In the genomic region with DNA sequence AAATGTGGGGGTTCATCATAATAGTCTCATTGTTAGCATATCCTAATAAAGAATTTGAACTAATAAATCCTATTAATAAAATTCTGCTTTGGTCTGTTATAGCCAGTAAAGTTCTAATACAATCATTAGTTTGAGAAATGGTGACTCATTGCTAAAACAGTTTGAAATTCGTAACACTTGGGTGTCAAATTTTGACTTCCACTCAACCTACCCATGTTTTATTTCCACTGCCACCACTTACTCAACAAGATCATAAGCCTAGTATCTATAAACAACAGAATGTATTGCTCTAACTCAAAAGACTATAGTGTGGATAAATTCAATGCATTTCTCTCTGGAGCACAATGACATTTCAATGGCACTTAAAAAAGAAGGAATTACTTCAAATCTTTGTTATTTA, we compare ENCODE assay signal across 18 cellular contexts. TPM values are rescaled to one million over a fixed set of nuclear protein-coding genes. Genes with fewer than 3 reads are reported as not detected.
DNase-seq lines count a peak whose midpoint lies in the region; ATAC-seq, FAIRE-seq and TF ChIP-seq lines count a peak whose summit lies in the region.
"Had no signal": no experiment of that assay in that cellular context is flagged by ENCODE, and none has a peak within 500 bp of the region (broad histone marks: within the 10 kb centered on the region; RNA-seq: fewer than 3 reads in every experiment).

No MANE protein-coding gene starts in this region.

- H3K36me3 Mint-ChIP-seq in activated naive CD4-positive, alpha-beta T cell treated with anti-CD3 and anti-CD28 coated beads for 36 hours (ENCODE audit: low read depth) = peaks cover 47% of the 10 kb centered on the region
- peaks cover 78% of the 10 kb centered on the region for H3K36me3 Mint-ChIP-seq in WTC11

- no peak for DNase-seq in activated naive CD4-positive, alpha-beta T cell treated with anti-CD3 and anti-CD28 coated beads for 36 hours
- DNase-seq in activated naive CD4-positive, alpha-beta T cell treated with Interleukin-2 at 50 U/mL for 16 hours = no peak
- DNase-seq in GM23248 (peak; percentile 9), K562 (ENCODE audit: extremely low read depth in 1 of 4, low spot score in 3 of 4) (no peak), small intestine (no peak), ecto neural progenitor cell (ENCODE audit: low spot score) (no peak), WTC11 (ENCODE audit: low spot score) (no peak)
- DNase-seq: CD4-positive, alpha-beta T cell; DMS53; NCI-H1436 treated with DMSO at 0.1 percent for 48 hours; NCI-H2029 treated with DMSO at 0.1 percent for 48 hours; NCI-H2171 treated with DMSO at 0.1 percent for 48 hours; NCI-H446 treated with DMSO at 0.1 percent for 48 hours had no signal

- TF ChIP-seq CTCF in K562 (IDR thresholded peaks at IDR 0.05 in 2 of 3, conservative IDR thresholded peaks at IDR 0.05 in 1 of 3; ENCODE audit: insufficient read depth in 2 of 3, low read depth in 1 of 3, low read length in 3 of 3) = no peak
- TF ChIP-seq CTCF in WTC11 (IDR thresholded peaks at IDR 0.05) = no peak

- H3K4me3 ChIP-seq in GM23248 (no peak overlapping the region), K562 (no peak overlapping the region), small intestine (ENCODE audit: low read depth in 1 of 2, low read length in 2 of 2) (no peak overlapping the region)
- H3K4me3 ChIP-seq: A549 had no signal

- H3K36me3 ChIP-seq in GM23248 (ENCODE audit: low read depth) = peaks cover 82% of the 10 kb centered on the region
- H3K36me3 ChIP-seq in K562 (ENCODE audit: control insufficient read depth, insufficient read depth, low read length) = peaks cover 97% of the 10 kb centered on the region
- peaks cover 24 to 45% of the 10 kb centered on the region in 2 donors for H3K36me3 ChIP-seq in small intestine (ENCODE audit: control insufficient read depth in 2 of 2, insufficient read depth in 2 of 2, low read length in 2 of 2)

- H3F3A ChIP-seq in GM23248 (ENCODE audit: insufficient read depth) = peaks cover 6% of the 10 kb centered on the region; the same call in 1 of the 2 replicates

- H3K27ac ChIP-seq in GM23248 (no peak overlapping the region), K562 (ENCODE audit: extremely low read depth, low read depth, low read length) (no peak overlapping the region), small intestine (ENCODE audit: low read depth in 1 of 2, low read length in 1 of 2) (no peak overlapping the region)
- H3K27ac ChIP-seq: A549 had no signal

- H3K4me3 Mint-ChIP-seq in activated naive CD4-positive, alpha-beta T cell treated with anti-CD3 and anti-CD28 coated beads for 36 hours = no peak overlapping the region
- no peak overlapping the region for H3K4me3 Mint-ChIP-seq in WTC11
- H3K4me3 Mint-ChIP-seq: CD4-positive, alpha-beta T cell had no signal

- H3K79me2 ChIP-seq in GM23248 (ENCODE audit: insufficient read depth) (no peaks in the 10 kb centered on the region), K562 (ENCODE audit: control insufficient read depth, insufficient read depth, low read length) (no peaks in the 10 kb centered on the region)

- no peaks in the 10 kb centered on the region for H4K20me1 ChIP-seq in GM23248 (ENCODE audit: insufficient read depth)
- H4K20me1 ChIP-seq in K562 (replicated peaks; ENCODE audit: control insufficient read depth, insufficient read depth, low read length) = no peaks in the 10 kb centered on the region

- POLR2A ChIA-PET in K562 (lab: Yijun Ruan, JAX) = no interaction called here
- POLR2A ChIA-PET in WTC11 (lab: Charles Lee) = no interaction called here

- H3K4me1 Mint-ChIP-seq in activated naive CD4-positive, alpha-beta T cell treated with anti-CD3 and anti-CD28 coated beads for 36 hours (ENCODE audit: low read depth) = no peaks in the 10 kb centered on the region
- 0 out of 2 replicates have a peak, but pooled peaks cover under 1% of the 10 kb centered on the region for H3K4me1 Mint-ChIP-seq in WTC11

- no peaks in the 10 kb centered on the region for H3K27me3 ChIP-seq in GM23248 (replicated peaks; ENCODE audit: insufficient read depth)
- H3K27me3 ChIP-seq in K562 (ENCODE audit: control insufficient read depth in 2 of 2, insufficient read depth in 2 of 2, low read length in 2 of 2) = no peaks in the 10 kb centered on the region
- no peaks in the 10 kb centered on the region for H3K27me3 ChIP-seq in small intestine (ENCODE audit: control insufficient read depth in 2 of 2, insufficient read depth in 2 of 2, low read length in 2 of 2)

- in situ Hi-C loops in GM23248 (cut with MboI) (no loop called here), K562 (cut with MboI) (no loop called here)

- no peaks in the 10 kb centered on the region for H3K9me3 ChIP-seq in GM23248 (ENCODE audit: low read depth)
- no peaks in the 10 kb centered on the region for H3K9me3 ChIP-seq in K562 (replicated peaks; ENCODE audit: control insufficient read depth, insufficient read depth, low read depth, low read length)
- H3K9me3 ChIP-seq in small intestine (ENCODE audit: control insufficient read depth, low read depth) = no peaks in the 10 kb centered on the region
- H3K9me3 ChIP-seq: A549 had no signal

- H3K9me3 Mint-ChIP-seq in activated naive CD4-positive, alpha-beta T cell treated with anti-CD3 and anti-CD28 coated beads for 36 hours = no peaks in the 10 kb centered on the region
- no peaks in the 10 kb centered on the region for H3K9me3 Mint-ChIP-seq in WTC11
- H3K9me3 Mint-ChIP-seq: CD4-positive, alpha-beta T cell had no signal

- no peaks in the 10 kb centered on the region for H3K27me3 Mint-ChIP-seq in activated naive CD4-positive, alpha-beta T cell treated with anti-CD3 and anti-CD28 coated beads for 36 hours (ENCODE audit: low read depth)
- no peaks in the 10 kb centered on the region for H3K27me3 Mint-ChIP-seq in WTC11 (ENCODE audit: low read depth)
- H3K27me3 Mint-ChIP-seq: CD4-positive, alpha-beta T cell had no signal

- no peak overlapping the region for H2AFZ ChIP-seq in GM23248
- H2AFZ ChIP-seq in K562 (ENCODE audit: low read depth, low read length) = no peak overlapping the region

- no TSS peak for BruUV-seq in K562 (replicated peaks; lab: Mats Ljungman, UMichigan)

- H3K4me2 ChIP-seq in GM23248 (ENCODE audit: unreplicated experiment) (no peak overlapping the region), K562 (ENCODE audit: insufficient read depth, low read length) (no peak overlapping the region)
- H3K4me2 ChIP-seq: A549 had no signal

- no peaks in the 10 kb centered on the region for H3K9me1 ChIP-seq in K562 (ENCODE audit: control insufficient read depth, insufficient read depth, low read length)

- no peak for TF ChIP-seq POLR2A in K562 (conservative IDR thresholded peaks at IDR 0.05)

- FAIRE-seq in K562 (lab: Jason Lieb, UNC) (no peak), small intestine (lab: Jason Lieb, UNC) (peak; percentile 5)
- FAIRE-seq: A549, H54, RCC 7860 had no signal

- H3K27ac Mint-ChIP-seq in activated naive CD4-positive, alpha-beta T cell treated with anti-CD3 and anti-CD28 coated beads for 36 hours = peak overlapping the region; percentile 23
- H3K27ac Mint-ChIP-seq in WTC11 = no peak overlapping the region
- H3K27ac Mint-ChIP-seq: CD4-positive, alpha-beta T cell had no signal

- H3K4me1 ChIP-seq in GM23248 (ENCODE audit: insufficient read depth) = no peaks in the 10 kb centered on the region
- peaks cover 0 to 5% of the 10 kb centered on the region in 2 experiments; a peak in 3 of 5 replicates for H3K4me1 ChIP-seq in K562 (replicated peaks in 1 of 2; ENCODE audit: control insufficient read depth in 2 of 2, insufficient read depth in 2 of 2, low read length in 2 of 2)
- no peaks in the 10 kb centered on the region for H3K4me1 ChIP-seq in small intestine (ENCODE audit: control insufficient read depth in 2 of 2, insufficient read depth in 1 of 2, low read depth in 1 of 2, low read length in 1 of 2)
- H3K4me1 ChIP-seq: A549 had no signal

- no peaks in the 10 kb centered on the region for H3K9me2 ChIP-seq in GM23248 (ENCODE audit: insufficient read depth)

- ATAC-seq in K562 = no peak
- no peak for ATAC-seq in WTC11
- ATAC-seq in GM19452 (IDR thresholded peaks at IDR 0.05; ENCODE audit: unreplicated experiment) = no peak
- ATAC-seq: A549, Right ventricle myocardium inferior had no signal

- WGBS in GM23248 (ENCODE audit: low coverage in 1 of 2, low lambda C conversion rate in 2 of 2, missing lambda C conversion rate in 2 of 2), 2 experiments = 37 to 42% methylated on average over 1 of the region's 1 CpG
- 0% methylated on average over 1 of the region's 1 CpG for WGBS in K562 (ENCODE audit: insufficient coverage, low coverage, missing lambda C conversion rate)
- WGBS in small intestine, 3 donors = 35 to 59% (median 43%) methylated on average over 1 of the region's 1 CpG

- H3K9ac ChIP-seq in GM23248 = no peak overlapping the region
- H3K9ac ChIP-seq in K562 (ENCODE audit: insufficient read depth in 1 of 2, low read depth in 2 of 2, low read length in 2 of 2) = no peak overlapping the region

- intact Hi-C loops in activated naive CD4-positive, alpha-beta T cell treated with anti-CD3 and anti-CD28 coated beads for 36 hours (cut with micrococcal nuclease) = no loop called here
- intact Hi-C loops in K562 (cut with micrococcal nuclease) = no loop called here

- TF ChIP-seq RAD21 in K562 (CRISPR knock-in tag; conservative IDR thresholded peaks at IDR 0.05 in 1 of 2, IDR thresholded peaks at IDR 0.05 in 1 of 2) = 0 out of 4 replicates have a peak, but pooled peaks of 1 of the 2 experiments have one; percentile 5

- no peak for TF ChIP-seq EP300 in K562 (IDR thresholded peaks at IDR 0.05; ENCODE audit: low read length)

- CTCF ChIA-PET in activated naive CD4-positive, alpha-beta T cell treated with anti-CD3 and anti-CD28 coated beads for 36 hours (lab: Charles Lee) = no interaction called here
- CTCF ChIA-PET in K562 (lab: Yijun Ruan, JAX; ENCODE audit: low intra/inter-chr PET ratio) = no interaction called here
- CTCF ChIA-PET in WTC11 (lab: Charles Lee) = no interaction called here

RNA-seq across cellular contexts. Expression of a gene that starts 29.1 kb away (rescaled TPM):
- total RNA-seq in activated naive CD4-positive, alpha-beta T cell treated with anti-CD3 and anti-CD28 coated beads for 36 hours = 10 to 100 TPM; 78.6 to 89.4 TPM
- 62.1 and 68.6 TPM in 2 replicates for total RNA-seq in GM23248 (2014; rRNA removed; shearing (Covaris generic))
- 43.3 and 46.2 TPM in 2 replicates for polyA plus RNA-seq in GM23248 (2016; fragmentation: Nextera tagmentation; extraction: Ambion mirVana)
- 123 and 174 TPM in 2 replicates for total RNA-seq in K562 (2011; cell fraction: chromatin; rRNA removed; ENCODE audit: low replicate concordance)
- 65.5 and 71.3 TPM in 2 replicates for total RNA-seq in K562 (2011; cell fraction: nucleolus; rRNA removed)
- total RNA-seq in K562 (2011; cell fraction: nucleoplasm; rRNA removed) = 91.4 and 121 TPM in 2 replicates
- 47.4 and 57.4 TPM in 2 replicates for total RNA-seq in K562 (2014; rRNA removed)
- 69.1 and 93.7 TPM in 2 replicates for total RNA-seq in K562 (2014; rRNA removed; fragmentation: Illumina TruSeq; extraction: Trizol)
- 66.6 and 74.1 TPM in 2 replicates for total RNA-seq in K562 (2015; rRNA removed; fragmentation: Illumina TruSeq; extraction: Trizol)
- total RNA-seq in K562 (2021) = 53.5 and 59.1 TPM in 2 replicates
- polyA plus RNA-seq in K562 (2011; rRNA removed) = 65.2 and 70.3 TPM in 2 replicates
- 20.6 and 40.3 TPM in 2 replicates for polyA plus RNA-seq in K562 (2011; cell fraction: cytosol; rRNA removed)
- polyA plus RNA-seq in K562 (2011; cell fraction: nucleus; rRNA removed) = 190 and 230 TPM in 2 replicates
- 66.1 and 79.9 TPM in 2 replicates for polyA plus RNA-seq in K562 (2012)
- 69.4 and 79.8 TPM in 2 replicates for polyA plus RNA-seq in K562 (2014; fragmentation: Illumina TruSeq; extraction: Trizol)
- polyA plus RNA-seq in K562 (2014; fragmentation: Nextera tagmentation; extraction: Ambion mirVana) = 10 to 100 TPM; 62.7 to 87.7 TPM
- polyA plus RNA-seq in K562 (2014; rRNA removed) = 71.0 and 82.8 TPM in 2 replicates
- polyA minus RNA-seq in K562 (2011; rRNA and poly(A)+ RNA removed) = 67.2 and 83.5 TPM in 2 replicates
- 24.7 and 31.0 TPM in 2 replicates for polyA minus RNA-seq in K562 (2011; cell fraction: cytosol; rRNA and poly(A)+ RNA removed)
- polyA minus RNA-seq in K562 (2011; cell fraction: nucleus; rRNA and poly(A)+ RNA removed) = 64.2 and 87.4 TPM in 2 replicates
- polyA plus RNA-seq in small intestine = 10 to 100 TPM; 15.0 to 18.6 (median 17.4) TPM
- total RNA-seq in WTC11 (2021) = 8.6 to 10.3 TPM (median 10.1 TPM) in 3 replicates

RNA-seq across cellular contexts. Expression of a gene that starts 51.4 kb away (rescaled TPM):
- total RNA-seq in activated naive CD4-positive, alpha-beta T cell treated with anti-CD3 and anti-CD28 coated beads for 36 hours = 10 to 100 TPM; 71.6 to 75.1 TPM
- total RNA-seq in GM23248 (2014; rRNA removed; shearing (Covaris generic)) = 24.0 and 29.2 TPM in 2 replicates
- 14.2 and 15.7 TPM in 2 replicates for polyA plus RNA-seq in GM23248 (2016; fragmentation: Nextera tagmentation; extraction: Ambion mirVana)
- 93.9 and 226 TPM in 2 replicates for total RNA-seq in K562 (2011; cell fraction: chromatin; rRNA removed; ENCODE audit: low replicate concordance)
- 38.4 and 45.5 TPM in 2 replicates for total RNA-seq in K562 (2011; cell fraction: nucleolus; rRNA removed)
- total RNA-seq in K562 (2011; cell fraction: nucleoplasm; rRNA removed) = 67.1 and 89.0 TPM in 2 replicates
- total RNA-seq in K562 (2014; rRNA removed) = 50.9 and 54.2 TPM in 2 replicates
- 101 and 108 TPM in 2 replicates for total RNA-seq in K562 (2014; rRNA removed; fragmentation: Illumina TruSeq; extraction: Trizol)
- total RNA-seq in K562 (2015; rRNA removed; fragmentation: Illumina TruSeq; extraction: Trizol) = 82.5 and 89.5 TPM in 2 replicates
- total RNA-seq in K562 (2021) = 108 and 113 TPM in 2 replicates
- 30.3 and 36.6 TPM in 2 replicates for polyA plus RNA-seq in K562 (2011; rRNA removed)
- 10.5 and 13.2 TPM in 2 replicates for polyA plus RNA-seq in K562 (2011; cell fraction: cytosol; rRNA removed)
- polyA plus RNA-seq in K562 (2011; cell fraction: nucleus; rRNA removed) = 42.6 and 43.8 TPM in 2 replicates
- 25.8 and 36.8 TPM in 2 replicates for polyA plus RNA-seq in K562 (2012)
- 44.0 and 51.6 TPM in 2 replicates for polyA plus RNA-seq in K562 (2014; fragmentation: Illumina TruSeq; extraction: Trizol)
- polyA plus RNA-seq in K562 (2014; fragmentation: Nextera tagmentation; extraction: Ambion mirVana) = 10 to 100 TPM; 28.3 to 30.9 TPM
- polyA plus RNA-seq in K562 (2014; rRNA removed) = 28.4 and 30.6 TPM in 2 replicates
- 202 and 234 TPM in 2 replicates for polyA minus RNA-seq in K562 (2011; rRNA and poly(A)+ RNA removed)
- polyA minus RNA-seq in K562 (2011; cell fraction: cytosol; rRNA and poly(A)+ RNA removed) = 52.4 and 87.3 TPM in 2 replicates
- polyA minus RNA-seq in K562 (2011; cell fraction: nucleus; rRNA and poly(A)+ RNA removed) = 68.7 and 101 TPM in 2 replicates
- polyA plus RNA-seq in small intestine = 1 to 10 TPM; 1.1 to 6.5 (median 1.6) TPM
- total RNA-seq in WTC11 (2021) = 63.3 to 73.0 TPM (median 68.4 TPM) in 3 replicates
